7 cellular contexts compared by ENCODE assay signal in genomic region chr12:40226652-40227051, GRCh38. TPM values are rescaled to one million over a fixed set of nuclear protein-coding genes. Genes with fewer than 3 reads are reported as not detected.
DNase-seq lines count a peak whose midpoint lies in the region; ATAC-seq and TF ChIP-seq lines count a peak whose summit lies in the region.

No MANE protein-coding gene starts in this region.

- 9 to 19% methylated on average over 4 of the region's 4 CpGs for WGBS in tibial nerve, 2 donors

- H2AFZ ChIP-seq in PC-9 = no peak overlapping the region

- CTCF ChIA-PET in RWPE1 (lab: Yijun Ruan, JAX) = no interaction called here
- CTCF ChIA-PET in PC-9 (lab: Charles Lee) = no interaction called here

- no peak overlapping the region for H3K4me2 ChIP-seq in PC-9

- TF ChIP-seq CTCF in RWPE1 (conservative IDR thresholded peaks at IDR 0.05; ENCODE audit: low read depth) = no peak
- TF ChIP-seq CTCF in tibial nerve (IDR thresholded peaks at IDR 0.05) = no peak
- no peak for TF ChIP-seq CTCF in PC-9 (conservative IDR thresholded peaks at IDR 0.05)

- no peaks in the 10 kb centered on the region for H3K79me2 ChIP-seq in PC-9 (ENCODE audit: low read depth)

- no peak overlapping the region for H3K27ac ChIP-seq in RWPE1
- H3K27ac ChIP-seq in tibial nerve = peak overlapping the region; percentile 96 to 99 (median 98)
- H3K27ac ChIP-seq in PC-9 = no peak overlapping the region

- no peak for TF ChIP-seq POLR2A in tibial nerve (IDR thresholded peaks at IDR 0.05)

- H3K27me3 ChIP-seq in tibial nerve = no peaks in the 10 kb centered on the region
- H3K27me3 ChIP-seq in PC-9 (ENCODE audit: insufficient read depth, low read depth) = no peaks in the 10 kb centered on the region

- peak in 1 of 2 donors; percentile 74 for TF ChIP-seq EP300 in tibial nerve (IDR thresholded peaks at IDR 0.05)

- no peaks in the 10 kb centered on the region for H3F3A ChIP-seq in PC-9 (ENCODE audit: insufficient read depth, low read depth)

- BruUV-seq in PC-9 (replicated peaks; lab: Mats Ljungman, UMichigan) = no TSS peak

- H3K4me3 ChIP-seq in tibial nerve (peak overlapping the region; percentile 16 to 91 (median 78)), PC-9 (no peak overlapping the region)

- H3K4me1 ChIP-seq in tibial nerve = peaks cover 0 to 53% (median 3%) of the 10 kb centered on the region in 4 donors
- 0 out of 2 replicates have a peak, but pooled peaks cover 6% of the 10 kb centered on the region for H3K4me1 ChIP-seq in PC-9 (replicated peaks; ENCODE audit: insufficient read depth)

- no peaks in the 10 kb centered on the region; the same call in 1 of the 2 replicates for H3K9me2 ChIP-seq in PC-9 (ENCODE audit: insufficient read depth)

- POLR2A ChIA-PET in RWPE1 (lab: Yijun Ruan, JAX; ENCODE audit: low non-redundant PET) = no interaction called here
- POLR2A ChIA-PET in PC-9 (lab: Charles Lee; ENCODE audit: unreplicated experiment) = no interaction called here

- no peaks in the 10 kb centered on the region for H3K36me3 ChIP-seq in tibial nerve
- no peaks in the 10 kb centered on the region for H3K36me3 ChIP-seq in PC-9 (ENCODE audit: low read depth)

- H3K9me3 ChIP-seq in tibial nerve = no peaks in the 10 kb centered on the region
- H3K9me3 ChIP-seq in PC-9 (ENCODE audit: insufficient read depth, low read depth) = no peaks in the 10 kb centered on the region

- no peaks in the 10 kb centered on the region for H4K20me1 ChIP-seq in PC-9 (ENCODE audit: insufficient read depth)

- peak; percentile 25 for DNase-seq in RWPE1 (ENCODE audit: low spot score)
- DNase-seq in left ventricle myocardium superior = peak; percentile 26
- peak; percentile 39 to 67 for DNase-seq in tibial nerve (ENCODE audit: low spot score in 2 of 2)
- DNase-seq in PC-9 = no peak
- no peak for DNase-seq in stimulated activated CD4-positive, alpha-beta T cell treated with anti-CD3 and anti-CD28 coated beads, Interleukin-15, amount 100 ng/mL, for 24 hours
- DNase-seq in NCI-H2107 treated with DMSO at 0.1 percent for 48 hours (lab: John Stamatoyannopoulos, UW; ENCODE audit: unreplicated experiment) = no peak

- ATAC-seq in GM21825 (IDR thresholded peaks at IDR 0.05; ENCODE audit: unreplicated experiment) (peak; percentile 31), left ventricle myocardium superior (peak; percentile 58)

- intact Hi-C loops in left ventricle myocardium superior (cut with micrococcal nuclease) (no loop called here), PC-9 (cut with micrococcal nuclease; ENCODE audit: unreplicated experiment) (no loop called here)

RNA-seq across cellular contexts. Expression of gene LRRK2, which starts 1.9 kb away (rescaled TPM):
- total RNA-seq in left ventricle myocardium superior (7.3 TPM), tibial nerve (10 to 100 TPM; 29.6 to 38.5 (median 32.3) TPM), PC-9 (2021) (0.26 and 0.48 TPM in 2 replicates)

Comparison
In these comparisons a context has a peak if more than half of its experiments do, and no peak if none do; other contexts are left out.
1. DNase-seq: peak in RWPE1 (single experiment), left ventricle myocardium superior (single experiment) and tibial nerve (2 of 2); none in PC-9 (0 of 2), stimulated activated CD4-positive, alpha-beta T cell treated with anti-CD3 and anti-CD28 coated beads, Interleukin-15, amount 100 ng/mL, for 24 hours (single experiment) and NCI-H2107 treated with DMSO at 0.1 percent for 48 hours (single experiment).
2. H3K27ac ChIP-seq: peak in tibial nerve (4 of 4); none in RWPE1 (single experiment) and PC-9 (single experiment).